ENCODE assay signal across 1 cellular context in genomic region chr6:89273816-89274215, GRCh38.
TF ChIP-seq lines count a peak whose summit lies in the region.

No MANE protein-coding gene starts in this region.

TF ChIP-seq in GM23338, 12 proteins besides CTCF, POLR2A, EP300 and RAD21 (continued from another document):
- no peak for TF ChIP-seq ZNF462 (CRISPR knock-in tag; IDR thresholded peaks at IDR 0.05)
